ENCODE assay signal across 12 cellular contexts in the genomic region with DNA sequence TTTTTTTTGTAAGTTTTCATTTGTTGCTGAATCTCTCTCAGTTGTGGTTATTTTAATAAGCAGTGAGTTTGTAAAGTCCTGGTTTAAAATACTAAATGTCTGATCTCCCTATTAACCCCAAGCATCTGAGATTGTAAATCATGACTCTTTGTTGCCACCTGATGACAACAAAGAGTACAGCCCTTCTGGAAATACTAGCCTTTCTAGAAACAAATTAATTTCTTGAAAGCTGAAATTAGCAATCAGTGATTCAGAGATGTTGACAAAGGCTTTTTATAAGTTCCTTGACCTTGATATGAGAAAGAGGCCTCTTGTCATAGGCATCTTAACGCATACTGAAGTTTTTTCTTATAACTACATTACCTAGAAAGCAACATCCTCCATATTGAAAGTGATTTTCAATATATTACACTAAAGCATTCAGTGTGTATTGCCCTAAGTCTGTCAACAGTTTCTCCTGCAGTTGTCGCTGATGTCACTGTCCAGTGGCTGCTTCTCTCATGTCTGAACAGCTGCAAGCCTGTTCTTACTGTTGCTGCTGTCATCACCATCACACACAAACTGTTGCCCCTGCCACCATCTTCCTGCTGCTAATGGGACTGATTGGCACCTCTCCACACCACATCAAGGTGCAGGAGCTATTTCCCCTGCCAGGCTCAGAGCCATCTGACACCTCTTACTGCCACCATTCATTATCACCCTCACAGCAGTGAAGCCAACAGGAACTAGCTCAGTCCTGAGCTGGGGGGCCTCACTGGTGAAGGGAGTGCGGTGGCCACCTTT.
DNase-seq lines count a peak whose midpoint lies in the region; TF ChIP-seq lines count a peak whose summit lies in the region.
"Had no signal": no experiment of that assay in that cellular context is flagged by ENCODE, and none has a peak within 500 bp of the region (broad histone marks: within the 10 kb centered on the region; RNA-seq: fewer than 3 reads in every experiment).

No MANE protein-coding gene starts in this region.

- H3K27ac Mint-ChIP-seq in MCF 10A (ENCODE audit: low read depth, unreplicated experiment) (no peak overlapping the region), type B pancreatic cell (no peak overlapping the region)
- no peak overlapping the region for H3K27ac Mint-ChIP-seq in activated T-helper 2 cell treated with anti-CD3 and anti-CD28 coated beads, Interferon-gamma antibody, Interleukin-2, Interleukin-4, amounts not matched to agents 10 μg/mL and 5 μg/mL and 100 μg/mL, durations not matched to agents 14 hours and 24 hours and 36 hours
- H3K27ac Mint-ChIP-seq: activated naive CD8-positive, alpha-beta T cell treated with anti-CD3 and anti-CD28 coated beads, Interleukin-2, amount 10 ng/mL, durations not matched to agents 7 days and 5 days had no signal

- in situ Hi-C loops in mammary epithelial cell (cut with MboI; ENCODE audit: low sequenced_read_pairs in 2 of 2), result no loop called here

- no peaks in the 10 kb centered on the region for H3K36me3 ChIP-seq in mammary epithelial cell (ENCODE audit: insufficient read depth, low read length)
- no peaks in the 10 kb centered on the region for H3K36me3 ChIP-seq in OCI-LY3 (replicated peaks; ENCODE audit: low read depth, low read length)

- H3K79me2 ChIP-seq in mammary epithelial cell (ENCODE audit: insufficient read depth, low read length) (no peaks in the 10 kb centered on the region), OCI-LY3 (ENCODE audit: low read length) (no peaks in the 10 kb centered on the region)

- H3K27ac ChIP-seq in mammary epithelial cell (ENCODE audit: insufficient read depth, low read depth, low read length) (no peak overlapping the region), OCI-LY3 (ENCODE audit: low read length) (no peak overlapping the region)
- H3K27ac ChIP-seq: SK-N-MC, spleen had no signal

- WGBS in mammary epithelial cell (ENCODE audit: low coverage, missing lambda C conversion rate), result 79% methylated on average over 3 of the region's 3 CpGs

- H4K20me1 ChIP-seq in mammary epithelial cell (ENCODE audit: insufficient read depth, low read length), result no peaks in the 10 kb centered on the region
- no peaks in the 10 kb centered on the region for H4K20me1 ChIP-seq in OCI-LY3 (ENCODE audit: insufficient read depth, low read length)

- CTCF ChIA-PET in mammary epithelial cell (lab: Charles Lee; ENCODE audit: low non-redundant PET) (no interaction called here), MCF 10A (lab: Yijun Ruan, JAX) (interaction anchor here (0.5 to 1.3 kb wide), 5 partner anchors 12 to 41 kb away, joined by 3 to 8 read pairs (median 3); no protein-coding TSS in a partner anchor)

- H3K9me3 Mint-ChIP-seq in MCF 10A (ENCODE audit: unreplicated experiment), result no peaks in the 10 kb centered on the region
- peaks cover 9% of the 10 kb centered on the region for H3K9me3 Mint-ChIP-seq in type B pancreatic cell
- H3K9me3 Mint-ChIP-seq in activated T-helper 2 cell treated with anti-CD3 and anti-CD28 coated beads, Interferon-gamma antibody, Interleukin-2, Interleukin-4, amounts not matched to agents 10 μg/mL and 5 μg/mL and 100 μg/mL, durations not matched to agents 14 hours and 24 hours and 36 hours, result no peaks in the 10 kb centered on the region
- H3K9me3 Mint-ChIP-seq: activated naive CD8-positive, alpha-beta T cell treated with anti-CD3 and anti-CD28 coated beads, Interleukin-2, amount 10 ng/mL, durations not matched to agents 7 days and 5 days had no signal

- BruUV-seq in mammary epithelial cell (replicated peaks; lab: Mats Ljungman, UMichigan) (no TSS peak), MCF 10A (replicated peaks; lab: Mats Ljungman, UMichigan) (no TSS peak)

- H3K27me3 Mint-ChIP-seq in MCF 10A (ENCODE audit: insufficient read depth, unreplicated experiment), result no peaks in the 10 kb centered on the region
- H3K27me3 Mint-ChIP-seq in type B pancreatic cell, result no peaks in the 10 kb centered on the region
- H3K27me3 Mint-ChIP-seq in activated T-helper 2 cell treated with anti-CD3 and anti-CD28 coated beads, Interferon-gamma antibody, Interleukin-2, Interleukin-4, amounts not matched to agents 10 μg/mL and 5 μg/mL and 100 μg/mL, durations not matched to agents 14 hours and 24 hours and 36 hours (ENCODE audit: low read depth), result no peaks in the 10 kb centered on the region
- H3K27me3 Mint-ChIP-seq: activated naive CD8-positive, alpha-beta T cell treated with anti-CD3 and anti-CD28 coated beads, Interleukin-2, amount 10 ng/mL, durations not matched to agents 7 days and 5 days had no signal

- H3K36me3 Mint-ChIP-seq in MCF 10A (ENCODE audit: insufficient read depth, unreplicated experiment) (no peaks in the 10 kb centered on the region), type B pancreatic cell (peaks cover 10% of the 10 kb centered on the region)
- no peaks in the 10 kb centered on the region for H3K36me3 Mint-ChIP-seq in activated T-helper 2 cell treated with anti-CD3 and anti-CD28 coated beads, Interferon-gamma antibody, Interleukin-2, Interleukin-4, amounts not matched to agents 10 μg/mL and 5 μg/mL and 100 μg/mL, durations not matched to agents 14 hours and 24 hours and 36 hours (ENCODE audit: low read depth)
- H3K36me3 Mint-ChIP-seq: activated naive CD8-positive, alpha-beta T cell treated with anti-CD3 and anti-CD28 coated beads, Interleukin-2, amount 10 ng/mL, durations not matched to agents 7 days and 5 days had no signal

- H3K4me1 ChIP-seq in mammary epithelial cell (ENCODE audit: insufficient read depth, low read length) (no peaks in the 10 kb centered on the region), OCI-LY3 (ENCODE audit: low read length) (no peaks in the 10 kb centered on the region)

- H2AFZ ChIP-seq in mammary epithelial cell (ENCODE audit: low read depth, low read length), result no peak overlapping the region
- no peak overlapping the region for H2AFZ ChIP-seq in OCI-LY3 (ENCODE audit: low read depth, low read length)

- H3K4me1 Mint-ChIP-seq in MCF 10A (ENCODE audit: insufficient read depth, unreplicated experiment) (no peaks in the 10 kb centered on the region), type B pancreatic cell (ENCODE audit: unreplicated experiment) (no peaks in the 10 kb centered on the region)
- H3K4me1 Mint-ChIP-seq in activated T-helper 2 cell treated with anti-CD3 and anti-CD28 coated beads, Interferon-gamma antibody, Interleukin-2, Interleukin-4, amounts not matched to agents 10 μg/mL and 5 μg/mL and 100 μg/mL, durations not matched to agents 14 hours and 24 hours and 36 hours (ENCODE audit: low read depth), result no peaks in the 10 kb centered on the region
- H3K4me1 Mint-ChIP-seq: activated naive CD8-positive, alpha-beta T cell treated with anti-CD3 and anti-CD28 coated beads, Interleukin-2, amount 10 ng/mL, durations not matched to agents 7 days and 5 days had no signal

- H3K27me3 ChIP-seq in mammary epithelial cell (ENCODE audit: insufficient read depth, low read length), result no peaks in the 10 kb centered on the region
- H3K27me3 ChIP-seq in OCI-LY3 (ENCODE audit: low read depth, low read length), result no peaks in the 10 kb centered on the region
- H3K27me3 ChIP-seq: spleen had no signal

- POLR2A ChIA-PET in MCF 10A (lab: Yijun Ruan, JAX), result no interaction called here

- intact Hi-C loops in mammary epithelial cell (cut with micrococcal nuclease), result no loop called here
- intact Hi-C loops in MCF 10A (cut with micrococcal nuclease), result no loop called here
- intact Hi-C loops in activated T-helper 2 cell treated with anti-CD3 and anti-CD28 coated beads, Interferon-gamma antibody, Interleukin-2, Interleukin-4, amounts not matched to agents 10 μg/mL and 5 μg/mL and 100 μg/mL, durations not matched to agents 14 hours and 24 hours and 36 hours (cut with micrococcal nuclease), result no loop called here

- no peak overlapping the region for H3K9ac ChIP-seq in mammary epithelial cell (ENCODE audit: insufficient read depth, low read length)
- H3K9ac ChIP-seq in OCI-LY3 (ENCODE audit: low read length), result no peak overlapping the region

- H3K4me3 Mint-ChIP-seq in MCF 10A (ENCODE audit: unreplicated experiment) (no peak overlapping the region), type B pancreatic cell (no peak overlapping the region)
- no peak overlapping the region for H3K4me3 Mint-ChIP-seq in activated T-helper 2 cell treated with anti-CD3 and anti-CD28 coated beads, Interferon-gamma antibody, Interleukin-2, Interleukin-4, amounts not matched to agents 10 μg/mL and 5 μg/mL and 100 μg/mL, durations not matched to agents 14 hours and 24 hours and 36 hours (ENCODE audit: low read depth)
- H3K4me3 Mint-ChIP-seq: activated naive CD8-positive, alpha-beta T cell treated with anti-CD3 and anti-CD28 coated beads, Interleukin-2, amount 10 ng/mL, durations not matched to agents 7 days and 5 days had no signal

- TF ChIP-seq CTCF in mammary epithelial cell (conservative IDR thresholded peaks at IDR 0.05 in 1 of 2, IDR thresholded peaks at IDR 0.05 in 1 of 2; ENCODE audit: extremely low read depth in 1 of 2, insufficient read depth in 1 of 2, low read depth in 1 of 2, low read length in 2 of 2), result peak; percentile 2 to 33
- TF ChIP-seq CTCF in MCF 10A (IDR thresholded peaks at IDR 0.05; ENCODE audit: unreplicated experiment), result no peak
- TF ChIP-seq CTCF in OCI-LY3 (IDR thresholded peaks at IDR 0.05; ENCODE audit: low read depth, low read length), result peak; percentile 32
- TF ChIP-seq CTCF in epithelial cell of esophagus (IDR thresholded peaks at IDR 0.05; ENCODE audit: insufficient read depth, low read depth, low read length, missing control alignments), result peak; percentile 29
- TF ChIP-seq CTCF in type B pancreatic cell (conservative IDR thresholded peaks at IDR 0.05), result peak; percentile 36

- H3K4me2 ChIP-seq in mammary epithelial cell (ENCODE audit: insufficient read depth, low read depth, low read length) (no peak overlapping the region), OCI-LY3 (ENCODE audit: low read length) (no peak overlapping the region)

- DNase-seq in mammary epithelial cell (no peak), MCF 10A (ENCODE audit: unreplicated experiment) (no peak), epithelial cell of esophagus (ENCODE audit: low read depth) (peak; percentile 31), type B pancreatic cell (ENCODE audit: extremely low spot score, unreplicated experiment) (no peak), glomerular visceral epithelial cell (ENCODE audit: extremely low spot score) (no peak)
- no peak for DNase-seq in activated T-helper 2 cell treated with anti-CD3 and anti-CD28 coated beads, Interferon-gamma antibody, Interleukin-2, Interleukin-4, amounts not matched to agents 10 μg/mL and 5 μg/mL and 100 μg/mL, durations not matched to agents 14 hours and 24 hours and 36 hours (ENCODE audit: low spot score)
- DNase-seq in stimulated activated CD4-positive, alpha-beta T cell treated with anti-CD3 and anti-CD28 coated beads, Interleukin-12 subunit alpha, Interleukin-12 subunit beta, amount 100 ng/mL, for 4 hours, result no peak
- DNase-seq: activated CD4-positive, alpha-beta T cell treated with anti-CD3 and anti-CD28 coated beads for 48 hours; activated naive CD8-positive, alpha-beta T cell treated with anti-CD3 and anti-CD28 coated beads, Interleukin-2, amount 10 ng/mL, durations not matched to agents 7 days and 5 days; spleen had no signal

- dilution Hi-C loops in mammary epithelial cell (cut with HindIII; ENCODE audit: low sequenced_read_pairs), result no loop called here

- H3K4me3 ChIP-seq in mammary epithelial cell (replicated peaks in 1 of 3; ENCODE audit: insufficient read depth in 1 of 3, low read depth in 2 of 3, low read length in 3 of 3) (no peak overlapping the region), OCI-LY3 (ENCODE audit: low read length) (no peak overlapping the region), epithelial cell of esophagus (ENCODE audit: low read length) (no peak overlapping the region)
- H3K4me3 ChIP-seq: SK-N-MC, spleen had no signal

- H3K9me3 ChIP-seq in mammary epithelial cell (replicated peaks; ENCODE audit: insufficient read depth, low read length), result no peaks in the 10 kb centered on the region
- H3K9me3 ChIP-seq in OCI-LY3 (ENCODE audit: insufficient read depth, low read length), result no peaks in the 10 kb centered on the region
- H3K9me3 ChIP-seq: spleen had no signal
